24 cellular contexts compared by ENCODE assay signal in genomic region chr7:80417211-80417793, GRCh38.
"Had no signal": no experiment of that assay in that cellular context is flagged by ENCODE, and none has a peak within 500 bp of the region (broad histone marks: within the 10 kb centered on the region; RNA-seq: fewer than 3 reads in every experiment).

No MANE protein-coding gene starts in this region.

- H3K4me1 ChIP-seq: heart left ventricle had no signal

- H3K27me3 ChIP-seq: brain microvascular endothelial cell, heart left ventricle had no signal

- H3K36me3 ChIP-seq: brain microvascular endothelial cell, heart left ventricle had no signal

- DNase-seq: activated CD4-positive, alpha-beta memory T cell treated with anti-CD3 and anti-CD28 coated beads, Interleukin-2, amount 10 ng/mL, durations not matched to agents 7 days and 5 days; activated CD4-positive, alpha-beta T cell treated with anti-CD3 and anti-CD28 coated beads for 1 hour; activated CD4-positive, alpha-beta T cell treated with anti-CD3 and anti-CD28 coated beads for 4 hours; activated CD4-positive, alpha-beta T cell treated with anti-CD3 and anti-CD28 coated beads, Interleukin-2, amount 10 ng/mL, durations not matched to agents 7 days and 5 days; activated CD4-positive, alpha-beta T cell treated with anti-CD3 and anti-CD28 coated beads, Interleukin-2, amount 50 U/mL, for 4 hours; activated CD8-positive, alpha-beta memory T cell treated with anti-CD3 and anti-CD28 coated beads, Interleukin-2, amount 50 U/mL, for 48 hours; activated effector memory CD4-positive, alpha-beta T cell treated with Interleukin-2 at 50 U/mL for 16 hours; activated gamma-delta T cell treated with Interleukin-2 at 50 U/mL for 16 hours; activated naive CD4-positive, alpha-beta T cell treated with anti-CD3 and anti-CD28 coated beads, Interleukin-2, amount 50 U/mL, for 16 hours; activated naive CD4-positive, alpha-beta T cell treated with Interleukin-2 at 50 U/mL for 16 hours; activated T-cell treated with anti-CD3 and anti-CD28 coated beads for 4 hours; activated T-cell treated with anti-CD3 and anti-CD28 coated beads, Interleukin-2, amount 50 U/mL, for 24 hours; amniotic stem cell; anterior cingulate cortex; brain microvascular endothelial cell; dorsolateral prefrontal cortex; effector memory CD4-positive, alpha-beta T cell; endodermal cell; foreskin fibroblast; heart left ventricle; T-helper 2 cell had no signal

- H3K4me3 ChIP-seq: coronary artery, dorsolateral prefrontal cortex, heart left ventricle had no signal

- H3K27ac ChIP-seq: brain microvascular endothelial cell, coronary artery, dorsolateral prefrontal cortex, heart left ventricle had no signal

- ATAC-seq: activated T-helper 17 cell treated with anti-CD3 and anti-CD28 coated beads, Interleukin-2, amount 50 U/mL, for 72 hours; esophagus mucosa; heart left ventricle had no signal
